ENCODE assay signal across 8 cellular contexts in genomic region chr14:99574099-99574880, GRCh38. TPM values are rescaled to one million over a fixed set of nuclear protein-coding genes. Genes with fewer than 3 reads are reported as not detected.
DNase-seq lines count a peak whose midpoint lies in the region; ATAC-seq and TF ChIP-seq lines count a peak whose summit lies in the region.

No MANE protein-coding gene starts in this region.

- no peak overlapping the region for H3K23ac ChIP-seq in trophoblast cell (ENCODE audit: low read length)

- in situ Hi-C loops in G401 (cut with HindIII; ENCODE audit: low sequenced_read_pairs): no loop called here

- no peak overlapping the region for H2AK5ac ChIP-seq in trophoblast cell (ENCODE audit: low read length)

- ATAC-seq in GM21447 (IDR thresholded peaks at IDR 0.05; ENCODE audit: unreplicated experiment) (no peak), T-cell (replicated peaks in 1 of 4) (no peak)
- no peak for ATAC-seq in stimulated activated naive CD8-positive, alpha-beta T cell treated with anti-CD3 and anti-CD28 coated beads, Interleukin-15, Interleukin-2, amounts not matched to agents 100 U/mL and 50 U/mL, for 24 hours

- H3K4me1 ChIP-seq in PC-9 (replicated peaks; ENCODE audit: insufficient read depth): peaks cover 51% of the 10 kb centered on the region
- H3K4me1 ChIP-seq in trophoblast cell (ENCODE audit: control insufficient read depth in 1 of 2, insufficient read depth in 2 of 2, low read length in 2 of 2): peaks cover 75 to 81% of the 10 kb centered on the region in 2 experiments

- H3K9me3 Mint-ChIP-seq in activated naive CD8-positive, alpha-beta T cell treated with anti-CD3 and anti-CD28 coated beads for 36 hours: no peaks in the 10 kb centered on the region
- no peaks in the 10 kb centered on the region for H3K9me3 Mint-ChIP-seq in T-cell

- POLR2A ChIA-PET in PC-9 (lab: Charles Lee; ENCODE audit: unreplicated experiment): interaction anchor here (0.5 to 0.6 kb wide), 4 partner anchors 10 to 969 kb away, joined by 4 to 10 read pairs (median 6); no protein-coding TSS in a partner anchor
- POLR2A ChIA-PET in T-cell (lab: Charles Lee): no interaction called here

- peaks cover 20% of the 10 kb centered on the region; the same call in 1 of the 2 replicates for H3F3A ChIP-seq in PC-9 (ENCODE audit: insufficient read depth, low read depth)

- no peaks in the 10 kb centered on the region for H3K36me3 ChIP-seq in PC-9 (ENCODE audit: low read depth)
- no peaks in the 10 kb centered on the region for H3K36me3 ChIP-seq in trophoblast cell (ENCODE audit: control insufficient read depth in 1 of 2, insufficient read depth in 2 of 2, low read length in 2 of 2)

- WGBS in trophoblast cell (ENCODE audit: extremely low coverage, insufficient coverage, insufficient read length): no CpG with 5 or more reads among the region's 11 CpGs

- H3K9me3 ChIP-seq in PC-9 (ENCODE audit: insufficient read depth, low read depth) (no peaks in the 10 kb centered on the region), trophoblast cell (ENCODE audit: insufficient read depth, low read depth, low read length) (peaks cover 3% of the 10 kb centered on the region)

- no peak overlapping the region for H3K27ac Mint-ChIP-seq in activated naive CD8-positive, alpha-beta T cell treated with anti-CD3 and anti-CD28 coated beads for 36 hours
- H3K27ac Mint-ChIP-seq in T-cell: no peak overlapping the region

- no peak for TF ChIP-seq CTCF in PC-9 (conservative IDR thresholded peaks at IDR 0.05)

- H4K20me1 ChIP-seq in PC-9 (ENCODE audit: insufficient read depth): no peaks in the 10 kb centered on the region

- no peaks in the 10 kb centered on the region for H3K36me3 Mint-ChIP-seq in activated naive CD8-positive, alpha-beta T cell treated with anti-CD3 and anti-CD28 coated beads for 36 hours
- H3K36me3 Mint-ChIP-seq in T-cell: no peaks in the 10 kb centered on the region

- H2AFZ ChIP-seq in PC-9 (no peak overlapping the region), trophoblast cell (ENCODE audit: insufficient read depth, low read length, poor library complexity) (peak overlapping the region; percentile 37)

- H3K4me1 Mint-ChIP-seq in activated naive CD8-positive, alpha-beta T cell treated with anti-CD3 and anti-CD28 coated beads for 36 hours: peaks cover 5% of the 10 kb centered on the region
- peaks cover 2 to 10% (median 8%) of the 10 kb centered on the region in 3 donors for H3K4me1 Mint-ChIP-seq in T-cell

- intact Hi-C loops in PC-9 (cut with micrococcal nuclease; ENCODE audit: unreplicated experiment): loop anchor here (1.0 to 2.0 kb wide), 2 partner anchors 13 to 31 kb away; partner anchors contain the start of gene CCDC85C

- H3K79me1 ChIP-seq in trophoblast cell (ENCODE audit: low read length): peaks cover 46% of the 10 kb centered on the region

- H3K18ac ChIP-seq in trophoblast cell (ENCODE audit: low read length): peak overlapping the region; percentile 84

- no peak overlapping the region for H3K4ac ChIP-seq in trophoblast cell (ENCODE audit: low read depth, low read length)

- H3K4me3 Mint-ChIP-seq in activated naive CD8-positive, alpha-beta T cell treated with anti-CD3 and anti-CD28 coated beads for 36 hours: no peak overlapping the region
- H3K4me3 Mint-ChIP-seq in T-cell: no peak overlapping the region

- H2BK5ac ChIP-seq in trophoblast cell (ENCODE audit: low read depth, low read length, poor library complexity): peak overlapping the region; percentile 68

- peak overlapping the region; percentile 12 for H3K14ac ChIP-seq in trophoblast cell (ENCODE audit: low read length)

- H3K79me2 ChIP-seq in PC-9 (ENCODE audit: low read depth): peaks cover 43% of the 10 kb centered on the region
- peaks cover 22% of the 10 kb centered on the region for H3K79me2 ChIP-seq in trophoblast cell (ENCODE audit: control insufficient read depth, insufficient read depth, low read length, poor library complexity)

- H3K27me3 Mint-ChIP-seq in activated naive CD8-positive, alpha-beta T cell treated with anti-CD3 and anti-CD28 coated beads for 36 hours: no peaks in the 10 kb centered on the region
- H3K27me3 Mint-ChIP-seq in T-cell: no peaks in the 10 kb centered on the region

- no peaks in the 10 kb centered on the region for H3K9me2 ChIP-seq in PC-9 (ENCODE audit: insufficient read depth)

- no peak overlapping the region for H4K12ac ChIP-seq in trophoblast cell (ENCODE audit: low read depth, low read length)

- peak overlapping the region; percentile 79 for H2BK12ac ChIP-seq in trophoblast cell (ENCODE audit: low read length)

- BruUV-seq in PC-9 (replicated peaks; lab: Mats Ljungman, UMichigan): no TSS peak

- peak overlapping the region; percentile 73 for H3K4me2 ChIP-seq in PC-9
- peak overlapping the region; percentile 8 for H3K4me2 ChIP-seq in trophoblast cell (ENCODE audit: low read length)

- H3K27ac ChIP-seq in PC-9 (peak overlapping the region; percentile 57), trophoblast cell (ENCODE audit: low read depth, low read length) (peak overlapping the region; percentile 75)

- CTCF ChIA-PET in PC-9 (lab: Charles Lee) (interaction anchor here (0.7 kb wide), 1 partner anchor 13 kb away, joined by 4 read pairs; no protein-coding TSS in a partner anchor), T-cell (lab: Charles Lee) (no interaction called here)

- peak overlapping the region; percentile 56 for H4K91ac ChIP-seq in trophoblast cell (ENCODE audit: low read depth, low read length)

- no peaks in the 10 kb centered on the region for H3K27me3 ChIP-seq in PC-9 (ENCODE audit: insufficient read depth, low read depth)
- no peaks in the 10 kb centered on the region for H3K27me3 ChIP-seq in trophoblast cell (ENCODE audit: insufficient read depth, low read length)

- H3K4me3 ChIP-seq in PC-9: no peak overlapping the region; the same call in 1 of the 2 replicates
- H3K4me3 ChIP-seq in trophoblast cell (ENCODE audit: low read depth, low read length): no peak overlapping the region

- H2BK120ac ChIP-seq in trophoblast cell (ENCODE audit: insufficient read depth, low read length, poor library complexity): peak overlapping the region; percentile 36

- no peak overlapping the region for H3K9ac ChIP-seq in trophoblast cell (ENCODE audit: low read length)

- DNase-seq in G401 (ENCODE audit: low spot score): peak; percentile 75
- peak; percentile 60 to 66 for DNase-seq in PC-9
- DNase-seq in glomerular visceral epithelial cell (ENCODE audit: extremely low spot score): peak; percentile 94
- peak; percentile 88 to 93 for DNase-seq in trophoblast cell
- no peak for DNase-seq in stimulated activated naive CD8-positive, alpha-beta T cell treated with anti-CD3 and anti-CD28 coated beads, Interleukin-15, Interleukin-2, amounts not matched to agents 100 U/mL and 50 U/mL, for 24 hours
- DNase-seq in activated naive CD8-positive, alpha-beta T cell treated with anti-CD3 and anti-CD28 coated beads for 36 hours: no peak
- DNase-seq in T-cell: no peak

- peak overlapping the region; percentile 23 for H4K8ac ChIP-seq in trophoblast cell (ENCODE audit: low read depth, low read length)

RNA-seq across cellular contexts. Expression of gene CCDC85C, which starts 29.7 kb away (rescaled TPM):
- 20.4 and 25.8 TPM in 2 replicates for total RNA-seq in G401 (2014; rRNA removed; shearing (Covaris generic))
- total RNA-seq in PC-9 (2021) (21.2 and 24.8 TPM in 2 replicates), T-cell (10 to 100 TPM in 1 of 5 donors, 1 to 10 TPM in 4; 6.6 to 12.0 (median 9.1) TPM)
- polyA plus RNA-seq in trophoblast cell (2013): 17.0 and 18.1 TPM in 2 replicates
- total RNA-seq in activated naive CD8-positive, alpha-beta T cell treated with anti-CD3 and anti-CD28 coated beads for 36 hours: 1 to 10 TPM; 6.3 to 8.9 TPM

Comparison
In these comparisons a context has a peak if more than half of its experiments do, and no peak if none do; other contexts are left out.
1. DNase-seq: peak in G401 (single experiment), PC-9 (2 of 2), glomerular visceral epithelial cell (single experiment) and trophoblast cell (2 of 2); none in stimulated activated naive CD8-positive, alpha-beta T cell treated with anti-CD3 and anti-CD28 coated beads, Interleukin-15, Interleukin-2, amounts not matched to agents 100 U/mL and 50 U/mL, for 24 hours (single experiment), activated naive CD8-positive, alpha-beta T cell treated with anti-CD3 and anti-CD28 coated beads for 36 hours (single experiment) and T-cell (0 of 34).